In genomic region chr17:15237106-15237425, GRCh38 we compare ENCODE assay signal across 18 cellular contexts. TPM values are rescaled to one million over a fixed set of nuclear protein-coding genes. Genes with fewer than 3 reads are reported as not detected.
"Had no signal": no experiment of that assay in that cellular context is flagged by ENCODE, and none has a peak within 500 bp of the region (broad histone marks: within the 10 kb centered on the region; RNA-seq: fewer than 3 reads in every experiment).

No MANE protein-coding gene starts in this region.

- ATAC-seq: heart right ventricle; natural killer cell treated with Interleukin-12 subunit alpha and Interleukin-12 subunit beta and Interleukin-15 and Interleukin-18, amount 100 ng/mL, for 72 hours had no signal

- DNase-seq: activated CD4-positive, alpha-beta T cell treated with anti-CD3 and anti-CD28 coated beads, Interleukin-2, amount 50 U/mL, for 1 hour; activated CD4-positive, CD25-positive, alpha-beta regulatory T cell treated with anti-CD3 and anti-CD28 coated beads, Interleukin-2, amount 50 U/mL, for 72 hours; activated CD8-positive, alpha-beta memory T cell treated with anti-CD3 and anti-CD28 coated beads for 24 hours; activated CD8-positive, alpha-beta memory T cell treated with anti-CD3 and anti-CD28 coated beads, Interleukin-2, amount 50 U/mL, for 4 hours; activated T-cell treated with anti-CD3 and anti-CD28 coated beads, Interleukin-2, amount 50 U/mL, for 24 hours; aorta; effector CD4-positive, alpha-beta T cell; heart right ventricle; mammary epithelial cell; stimulated activated CD4-positive, alpha-beta T cell treated with anti-CD3 and anti-CD28 coated beads, Interleukin-4, amount 100 ng/mL, for 24 hours; stimulated activated naive CD8-positive, alpha-beta T cell treated with anti-CD3 and anti-CD28 coated beads, Interleukin-15, Interleukin-2, amounts not matched to agents 100 U/mL and 50 U/mL, for 24 hours; substantia nigra; thyroid gland; upper lobe of right lung; WERI-Rb-1 had no signal

- H3K4me1 ChIP-seq: prostate gland, thyroid gland had no signal

- H3K36me3 ChIP-seq: WERI-Rb-1 had no signal

- H3K9me3 ChIP-seq: heart right ventricle, prostate gland, thyroid gland, upper lobe of right lung had no signal

- H3K27me3 ChIP-seq: heart right ventricle, thyroid gland, upper lobe of right lung had no signal

- H3K4me3 ChIP-seq: heart right ventricle, prostate gland, thyroid gland, upper lobe of right lung had no signal

- H3K27ac ChIP-seq: prostate gland, thyroid gland, upper lobe of right lung, WERI-Rb-1 had no signal

RNA-seq across cellular contexts. Expression of gene PMP22, which starts 28.1 kb away (rescaled TPM):
- total RNA-seq: activated T-helper 17 cell treated with anti-CD3 and anti-CD28 coated beads, Interleukin-2, amount 50 U/mL, for 72 hours had no signal
